In the genomic region with DNA sequence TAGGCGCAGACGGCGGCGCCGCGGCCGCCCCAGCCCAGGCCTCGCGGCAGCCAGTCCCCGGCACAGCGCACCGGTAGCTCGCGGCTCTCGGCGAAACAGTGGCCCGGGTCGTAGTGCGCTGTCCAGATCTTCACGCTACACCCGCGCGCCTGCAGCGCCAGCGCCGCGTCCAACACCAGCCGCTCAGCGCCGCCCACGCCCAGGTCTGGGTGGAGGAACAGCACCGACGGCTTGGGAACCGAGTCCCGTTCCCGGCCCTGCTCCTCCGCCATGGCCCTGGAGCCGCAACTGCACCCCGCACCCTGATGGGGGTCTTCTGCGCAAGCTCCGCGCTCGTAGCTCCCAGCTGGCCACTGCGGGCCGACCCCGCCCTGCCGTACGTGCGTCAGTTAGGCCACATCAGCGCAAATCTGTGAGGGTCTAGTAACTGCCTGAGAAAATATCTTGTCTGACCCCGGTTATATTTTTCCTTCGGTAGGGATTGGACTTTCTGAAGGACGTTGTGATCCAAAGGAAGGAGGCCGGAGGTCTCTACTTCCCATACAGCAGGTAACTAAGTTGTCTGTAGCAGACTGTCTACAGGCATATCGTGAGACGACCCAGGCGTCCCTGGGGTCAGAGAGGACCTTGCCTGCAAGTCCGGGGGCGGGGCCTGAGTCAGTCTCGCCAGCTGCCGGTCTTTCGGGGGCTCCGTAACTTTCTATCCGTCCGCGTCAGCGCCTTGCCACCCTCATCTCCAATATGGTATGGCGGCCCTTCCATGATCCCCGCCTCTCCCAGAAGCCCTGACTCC, we compare ENCODE assay signal across 8 cellular contexts. TPM values are rescaled to one million over a fixed set of nuclear protein-coding genes. Genes with fewer than 3 reads are reported as not detected.
DNase-seq lines count a peak whose midpoint lies in the region; ATAC-seq and TF ChIP-seq lines count a peak whose summit lies in the region.

A gene with protein sequence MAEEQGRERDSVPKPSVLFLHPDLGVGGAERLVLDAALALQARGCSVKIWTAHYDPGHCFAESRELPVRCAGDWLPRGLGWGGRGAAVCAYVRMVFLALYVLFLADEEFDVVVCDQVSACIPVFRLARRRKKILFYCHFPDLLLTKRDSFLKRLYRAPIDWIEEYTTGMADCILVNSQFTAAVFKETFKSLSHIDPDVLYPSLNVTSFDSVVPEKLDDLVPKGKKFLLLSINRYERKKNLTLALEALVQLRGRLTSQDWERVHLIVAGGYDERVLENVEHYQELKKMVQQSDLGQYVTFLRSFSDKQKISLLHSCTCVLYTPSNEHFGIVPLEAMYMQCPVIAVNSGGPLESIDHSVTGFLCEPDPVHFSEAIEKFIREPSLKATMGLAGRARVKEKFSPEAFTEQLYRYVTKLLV (minus strand): TSS at position 320 of the 793 bp plus-strand sequence. CDS start 48 bp downstream, at position 272.
A gene (plus strand): TSS at position 660 of the 793 bp plus-strand sequence. CDS start 82 bp downstream, at position 742.

- no peak for TF ChIP-seq CTCF in GM20000 (IDR thresholded peaks at IDR 0.05; ENCODE audit: extremely low read depth, missing control alignments)

- DNase-seq in CMK (ENCODE audit: low read depth) (peak; percentile 87), GM20000 (ENCODE audit: low spot score) (peak; percentile 96), HT-29 (ENCODE audit: low spot score) (peak; percentile 91), NOMO-1 (lab: John Stamatoyannopoulos, UW; ENCODE audit: unreplicated experiment in 2 of 2) (peak; percentile 92 to 95), medulla oblongata (ENCODE audit: extremely low spot score) (peak; percentile 95)
- DNase-seq in activated CD8-positive, alpha-beta memory T cell treated with anti-CD3 and anti-CD28 coated beads for 4 hours (ENCODE audit: low read depth in 2 of 2), result peak; percentile 88 to 92
- peak; percentile 93 to 95 (median 94) for DNase-seq in effector memory CD8-positive, alpha-beta T cell
- DNase-seq in stimulated activated CD8-positive, alpha-beta memory T cell treated with anti-CD3 and anti-CD28 coated beads, Interleukin-12 subunit alpha, Interleukin-12 subunit beta, amount 100 ng/mL, for 1 hour (ENCODE audit: low read depth), result peak; percentile 90

- peaks cover 42% of the 10 kb centered on the region for H3K36me3 Mint-ChIP-seq in effector memory CD8-positive, alpha-beta T cell (ENCODE audit: insufficient read depth)

- H3K9me3 Mint-ChIP-seq in effector memory CD8-positive, alpha-beta T cell, result no peaks in the 10 kb centered on the region

- H3K27ac Mint-ChIP-seq in effector memory CD8-positive, alpha-beta T cell, result peak within 1 kb of the TSS; percentile 100

- peaks cover 57 to 78% of the 10 kb centered on the region in 2 donors for H3K4me1 Mint-ChIP-seq in effector memory CD8-positive, alpha-beta T cell (ENCODE audit: low read depth in 2 of 2)

- no peaks in the 10 kb centered on the region for H3K27me3 Mint-ChIP-seq in effector memory CD8-positive, alpha-beta T cell

- ATAC-seq in effector memory CD8-positive, alpha-beta T cell (replicated peaks), result peak; percentile 88

- H3K4me3 Mint-ChIP-seq in effector memory CD8-positive, alpha-beta T cell, result peak within 1 kb of the TSS; percentile 98 to 99

RNA-seq across cellular contexts. Expression of the first gene that starts in this region (rescaled TPM):
- total RNA-seq in HT-29 (2014; rRNA removed; shearing (Covaris generic)), result 41.3 and 43.0 TPM in 2 replicates

RNA-seq across cellular contexts. Expression of the second gene that starts in this region (rescaled TPM):
- 116 and 125 TPM in 2 replicates for total RNA-seq in HT-29 (2014; rRNA removed; shearing (Covaris generic))

Comparison
In these comparisons a context has a peak if more than half of its experiments do, and no peak if none do; other contexts are left out.
1. Peak in every context shown above with its lines: DNase-seq and ATAC-seq.